1 cellular context compared by ENCODE assay signal in the genomic region with DNA sequence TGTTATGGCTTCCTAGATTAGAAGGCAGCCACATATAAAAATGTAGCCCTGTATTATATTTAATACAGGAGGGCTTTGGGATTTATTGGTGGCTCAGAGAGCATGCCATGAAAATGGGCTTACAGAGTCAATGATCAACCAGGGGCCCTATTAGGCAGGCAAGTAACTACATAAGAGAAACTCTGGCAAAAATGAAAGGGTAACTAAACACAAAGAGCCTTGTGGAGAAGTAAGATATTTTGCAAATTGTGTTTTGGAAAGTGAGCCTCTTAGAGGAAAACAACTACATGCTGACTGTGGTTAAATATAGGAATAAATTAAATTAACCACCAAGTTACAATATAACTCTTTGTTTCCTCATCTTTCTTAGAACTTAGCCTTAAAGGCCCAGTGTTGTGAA.
TF ChIP-seq lines count a peak whose summit lies in the region.

No MANE protein-coding gene starts in this region.

TF ChIP-seq in GM12878, 131 proteins besides CTCF, POLR2A, EP300 and RAD21:
- TF ChIP-seq POLR2AphosphoS5 (IDR thresholded peaks at IDR 0.05; ENCODE audit: low read length) (no peak), HCFC1 (IDR thresholded peaks at IDR 0.05; ENCODE audit: low read length) (no peak)
TF ChIP-seq in GM12878: peak in this region for 0.
